In the genomic region with DNA sequence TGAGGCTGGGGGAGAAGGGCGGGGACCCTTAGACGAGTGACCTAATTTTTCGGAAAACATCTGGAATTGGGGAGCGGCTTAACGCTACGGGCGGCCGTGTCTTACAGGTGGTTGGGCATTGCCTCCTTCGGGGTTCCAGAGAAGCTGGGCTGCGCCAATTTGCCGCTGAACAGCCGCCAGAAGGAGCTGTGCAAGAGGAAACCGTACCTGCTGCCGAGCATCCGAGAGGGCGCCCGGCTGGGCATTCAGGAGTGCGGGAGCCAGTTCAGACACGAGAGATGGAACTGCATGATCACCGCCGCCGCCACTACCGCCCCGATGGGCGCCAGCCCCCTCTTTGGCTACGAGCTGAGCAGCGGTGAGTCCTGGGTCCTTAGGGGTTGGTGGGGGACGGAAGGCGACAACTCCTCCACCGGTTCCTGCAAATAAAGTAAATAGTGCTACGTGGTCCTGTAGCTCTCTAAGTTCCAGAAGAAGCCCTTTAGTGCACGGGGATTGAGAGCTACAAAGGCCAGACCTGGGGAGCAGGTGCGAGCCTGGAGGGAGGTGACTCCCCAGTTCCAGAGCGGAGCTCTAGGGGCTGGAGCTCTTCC, we compare ENCODE assay signal across 8 cellular contexts. TPM values are rescaled to one million over a fixed set of nuclear protein-coding genes. Genes with fewer than 3 reads are reported as not detected.
DNase-seq lines count a peak whose midpoint lies in the region; ATAC-seq and TF ChIP-seq lines count a peak whose summit lies in the region.

No MANE protein-coding gene starts in this region.

- H3K9me3 ChIP-seq in CD4-positive, alpha-beta memory T cell (ENCODE audit: control insufficient read depth in 1 of 2, low read length in 2 of 2) = no peaks in the 10 kb centered on the region

- peak; percentile 71 for ATAC-seq in GM18909 (IDR thresholded peaks at IDR 0.05; ENCODE audit: poor library complexity, unreplicated experiment)
- ATAC-seq in HG03354 (IDR thresholded peaks at IDR 0.05; ENCODE audit: poor library complexity, severe bottlenecking, unreplicated experiment) = peak; percentile 67

- no peak overlapping the region for H3K27ac Mint-ChIP-seq in CD4-positive, alpha-beta memory T cell

- no peak overlapping the region for H3K4me3 ChIP-seq in CD4-positive, alpha-beta memory T cell (ENCODE audit: low read length in 2 of 2)
- H3K4me3 ChIP-seq in rectal smooth muscle tissue (ENCODE audit: low read length) = peak overlapping the region; percentile 64

- POLR2A ChIA-PET in CD4-positive, alpha-beta memory T cell (lab: Charles Lee; ENCODE audit: partially characterized antibody) = no interaction called here

- no peaks in the 10 kb centered on the region for H3K36me3 ChIP-seq in CD4-positive, alpha-beta memory T cell (ENCODE audit: insufficient read depth, low read length)
- H3K36me3 ChIP-seq in rectal smooth muscle tissue (ENCODE audit: control insufficient read depth, insufficient read depth, low read length) = no peaks in the 10 kb centered on the region

- CTCF ChIA-PET in CD4-positive, alpha-beta memory T cell (lab: Charles Lee; ENCODE audit: partially characterized antibody) = no interaction called here

- peak; percentile 21; the same call in 1 of the 2 replicates for TF ChIP-seq CTCF in VCaP (conservative IDR thresholded peaks at IDR 0.05)

- intact Hi-C loops in CD4-positive, alpha-beta memory T cell (cut with micrococcal nuclease) = no loop called here

- H3K27me3 Mint-ChIP-seq in CD4-positive, alpha-beta memory T cell = peaks cover 33 to 35% of the 10 kb centered on the region in 2 donors

- DNase-seq in CD4-positive, alpha-beta memory T cell = no peak
- DNase-seq in glomerular visceral epithelial cell (ENCODE audit: extremely low spot score) (peak; percentile 50), Ammon's horn (ENCODE audit: low spot score) (no peak), epidermal melanocyte (ENCODE audit: insufficient read length, low spot score) (no peak)

- peaks cover 16% of the 10 kb centered on the region for H3K4me1 ChIP-seq in CD4-positive, alpha-beta memory T cell (ENCODE audit: insufficient read depth, low read length)
- peaks cover 5% of the 10 kb centered on the region for H3K4me1 ChIP-seq in rectal smooth muscle tissue (ENCODE audit: control insufficient read depth, insufficient read depth, low read length)

- peaks cover 3% of the 10 kb centered on the region for H3K27me3 ChIP-seq in CD4-positive, alpha-beta memory T cell (ENCODE audit: insufficient read depth, low read length)
- H3K27me3 ChIP-seq in rectal smooth muscle tissue (ENCODE audit: control insufficient read depth, insufficient read depth, low read length) = peaks cover 20% of the 10 kb centered on the region

- H3K4me1 Mint-ChIP-seq in CD4-positive, alpha-beta memory T cell = peaks cover 3 to 25% (median 15%) of the 10 kb centered on the region in 4 donors

- peak overlapping the region in 5 of 8 donors; percentile 33 to 67 (median 57) for H3K4me3 Mint-ChIP-seq in CD4-positive, alpha-beta memory T cell

- no peaks in the 10 kb centered on the region for H3K36me3 Mint-ChIP-seq in CD4-positive, alpha-beta memory T cell

- no peak overlapping the region for H3K9ac ChIP-seq in rectal smooth muscle tissue (ENCODE audit: low read length)

- no peak overlapping the region for H3K27ac ChIP-seq in CD4-positive, alpha-beta memory T cell (ENCODE audit: low read depth, low read length)
- H3K27ac ChIP-seq in VCaP (no peak overlapping the region), rectal smooth muscle tissue (ENCODE audit: low read depth, low read length) (no peak overlapping the region)

- H3K9me3 Mint-ChIP-seq in CD4-positive, alpha-beta memory T cell = no peaks in the 10 kb centered on the region

RNA-seq across cellular contexts. Expression of a gene that starts 0.8 kb away (rescaled TPM):
- not detected for total RNA-seq in CD4-positive, alpha-beta memory T cell
- polyA plus RNA-seq in CD4-positive, alpha-beta memory T cell = not detected
